Comparison of ENCODE assay signal across 13 cellular contexts in the genomic region with DNA sequence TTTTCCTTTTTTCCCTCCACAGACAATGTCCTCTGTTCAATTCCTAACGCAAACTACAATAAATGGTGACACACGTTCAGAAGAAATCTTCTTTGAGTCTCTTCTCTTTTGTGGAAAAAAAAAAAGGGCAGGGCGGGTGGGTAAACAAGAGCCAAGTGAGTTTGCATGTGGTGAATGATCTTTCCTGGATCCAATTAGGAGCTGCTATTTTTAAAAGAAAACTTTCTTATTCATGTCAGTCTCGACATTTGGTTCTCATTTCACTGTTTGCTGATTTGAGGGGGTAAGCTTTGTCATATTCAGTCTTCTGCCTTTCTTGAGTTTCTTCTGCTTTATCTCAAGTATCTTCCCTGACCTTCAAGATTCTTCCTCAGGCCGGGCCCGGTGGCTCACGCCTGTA.
"Had no signal": no experiment of that assay in that cellular context is flagged by ENCODE, and none has a peak within 500 bp of the region (broad histone marks: within the 10 kb centered on the region; RNA-seq: fewer than 3 reads in every experiment).

No MANE protein-coding gene starts in this region.

- H3K9me3 ChIP-seq: gastroesophageal sphincter, right atrium auricular region had no signal

- H3K4me1 ChIP-seq: gastroesophageal sphincter, parathyroid adenoma, right atrium auricular region had no signal

- H3K4me1 Mint-ChIP-seq: activated naive CD4-positive, alpha-beta T cell treated with anti-CD3 and anti-CD28 coated beads, Interleukin-2, amount 10 ng/mL, durations not matched to agents 7 days and 5 days; T-helper 17 cell had no signal

- H3K4me3 Mint-ChIP-seq: activated naive CD4-positive, alpha-beta T cell treated with anti-CD3 and anti-CD28 coated beads, Interleukin-2, amount 10 ng/mL, durations not matched to agents 7 days and 5 days; T-helper 17 cell; type B pancreatic cell had no signal

- ATAC-seq: gastroesophageal sphincter, left ventricle myocardium superior, T-helper 17 cell had no signal

- H3K9me3 Mint-ChIP-seq: activated naive CD4-positive, alpha-beta T cell treated with anti-CD3 and anti-CD28 coated beads, Interleukin-2, amount 10 ng/mL, durations not matched to agents 7 days and 5 days; type B pancreatic cell had no signal

- H3K27ac Mint-ChIP-seq: activated naive CD4-positive, alpha-beta T cell treated with anti-CD3 and anti-CD28 coated beads, Interleukin-2, amount 10 ng/mL, durations not matched to agents 7 days and 5 days; activated T-helper 2 cell treated with anti-CD3 and anti-CD28 coated beads, Interferon-gamma antibody, Interleukin-2, Interleukin-4, amounts not matched to agents 10 μg/mL and 5 μg/mL and 100 μg/mL, durations not matched to agents 14 hours and 24 hours and 36 hours; T-helper 17 cell; type B pancreatic cell had no signal

- H3K27me3 Mint-ChIP-seq: activated naive CD4-positive, alpha-beta T cell treated with anti-CD3 and anti-CD28 coated beads, Interleukin-2, amount 10 ng/mL, durations not matched to agents 7 days and 5 days; T-helper 17 cell; type B pancreatic cell had no signal

- H3K9ac ChIP-seq: parathyroid adenoma had no signal

- H3K27me3 ChIP-seq: gastroesophageal sphincter, right atrium auricular region had no signal

- DNase-seq: activated CD4-positive, alpha-beta T cell treated with anti-CD3 and anti-CD28 coated beads, Interleukin-2, amount 50 U/mL, for 1 hour; activated naive CD4-positive, alpha-beta T cell treated with anti-CD3 and anti-CD28 coated beads, Interleukin-2, amount 10 ng/mL, durations not matched to agents 7 days and 5 days; central memory CD4-positive, alpha-beta T cell; left ventricle myocardium superior; mesendoderm; stimulated activated naive CD4-positive, alpha-beta T cell treated with Interleukin-2 at 50 U/mL for 16 hours; T-helper 17 cell had no signal

- H3K4me3 ChIP-seq: gastroesophageal sphincter, right atrium auricular region, skin epidermis had no signal
